11 cellular contexts compared by ENCODE assay signal in the genomic region with DNA sequence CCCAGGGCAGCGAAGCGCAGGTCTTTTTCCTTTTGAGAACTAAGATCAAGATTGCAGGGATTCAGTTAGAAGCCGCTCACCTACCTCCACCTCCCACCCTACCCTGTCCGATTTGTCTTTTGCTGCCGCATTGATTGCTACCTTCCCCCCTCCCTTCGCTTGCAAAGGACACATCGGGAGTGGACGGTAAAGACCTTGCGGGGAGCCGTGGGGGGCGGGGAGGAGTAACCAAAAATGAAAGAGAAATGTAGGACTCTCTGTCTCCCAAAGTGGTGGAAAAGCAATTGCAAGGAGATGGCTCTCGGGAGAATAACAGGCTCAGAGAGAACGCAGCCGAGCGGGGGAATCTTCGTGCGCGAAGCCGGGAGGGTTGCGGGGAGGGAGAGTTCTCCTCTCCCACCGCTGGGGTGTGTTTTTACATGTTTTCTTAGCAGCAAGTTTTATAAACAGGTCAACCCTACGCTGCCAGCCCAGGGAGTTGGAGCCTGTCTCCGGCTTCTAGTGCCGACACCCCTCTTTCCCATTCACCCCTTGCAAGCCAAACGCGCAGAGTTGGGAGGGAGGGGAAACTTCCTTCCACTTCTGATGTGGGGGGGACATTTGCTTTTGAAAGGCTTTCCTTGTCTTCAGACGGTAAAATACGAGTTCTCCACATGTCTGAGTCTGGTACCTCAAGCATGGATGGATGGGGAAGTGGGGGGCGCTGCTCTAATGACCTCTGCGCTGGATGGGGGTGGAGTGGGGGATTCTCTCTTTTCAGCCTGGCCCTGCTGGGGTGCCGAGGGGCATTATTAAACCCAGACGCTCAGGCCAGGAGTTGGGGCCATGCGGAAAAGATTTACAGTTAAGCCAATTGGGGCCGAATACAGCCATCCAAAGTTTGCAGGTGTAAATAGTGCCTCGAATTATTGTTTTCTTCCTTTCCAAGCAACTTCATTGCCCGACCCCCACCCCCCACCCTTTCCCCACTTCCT. TPM values are rescaled to one million over a fixed set of nuclear protein-coding genes. Genes with fewer than 3 reads are reported as not detected.
DNase-seq lines count a peak whose midpoint lies in the region; ATAC-seq and TF ChIP-seq lines count a peak whose summit lies in the region.
"Had no signal": no experiment of that assay in that cellular context is flagged by ENCODE, and none has a peak within 500 bp of the region (broad histone marks: within the 10 kb centered on the region; RNA-seq: fewer than 3 reads in every experiment).

No MANE protein-coding gene starts in this region.

- H3K9ac ChIP-seq in HUES64 (ENCODE audit: low read depth, low read length) (no peak overlapping the region), subcutaneous abdominal adipose tissue (ENCODE audit: low read length in 5 of 5) (peak overlapping the region in 2 of 5 donors; percentile 26 to 41)

- H3K36me3 ChIP-seq in HUES64 (ENCODE audit: insufficient read depth, low read length) (no peaks in the 10 kb centered on the region), right lobe of liver (no peaks in the 10 kb centered on the region), subcutaneous abdominal adipose tissue (ENCODE audit: control insufficient read depth in 5 of 5, insufficient read depth in 5 of 5, low read length in 5 of 5) (no peaks in the 10 kb centered on the region)

- H3K9me3 Mint-ChIP-seq in activated naive CD8-positive, alpha-beta T cell treated with anti-CD3 and anti-CD28 coated beads for 36 hours = no peaks in the 10 kb centered on the region

- TF ChIP-seq CTCF in dorsolateral prefrontal cortex (IDR thresholded peaks at IDR 0.05 in 54 of 56, conservative IDR thresholded peaks at IDR 0.05 in 2 of 56; ENCODE audit: low read depth in 1 of 56, partially characterized antibody in 56 of 56) (no peak), right lobe of liver (IDR thresholded peaks at IDR 0.05) (no peak)

- peaks cover 2% of the 10 kb centered on the region for H3K4me1 Mint-ChIP-seq in activated naive CD8-positive, alpha-beta T cell treated with anti-CD3 and anti-CD28 coated beads for 36 hours

- H3K9me3 ChIP-seq in HUES64 (ENCODE audit: insufficient read depth, low read depth, low read length) (no peaks in the 10 kb centered on the region), right lobe of liver (no peaks in the 10 kb centered on the region), subcutaneous abdominal adipose tissue (ENCODE audit: control insufficient read depth in 5 of 5, low read length in 5 of 5) (no peaks in the 10 kb centered on the region)

- peaks cover 100% of the 10 kb centered on the region for H3K27me3 ChIP-seq in HUES64 (ENCODE audit: insufficient read depth, low read length)
- H3K27me3 ChIP-seq in dorsolateral prefrontal cortex = peaks cover 18 to 100% (median 99%) of the 10 kb centered on the region in 45 donors
- H3K27me3 ChIP-seq in right lobe of liver = no peaks in the 10 kb centered on the region
- H3K27me3 ChIP-seq in subcutaneous abdominal adipose tissue (ENCODE audit: control insufficient read depth in 5 of 5, insufficient read depth in 4 of 5, low read length in 5 of 5) = peaks cover 18 to 78% (median 59%) of the 10 kb centered on the region in 5 donors

- 2% methylated on average over 32 of the region's 36 CpGs for WGBS in HUES64
- 6% methylated on average over 24 of the region's 36 CpGs for WGBS in right lobe of liver (ENCODE audit: insufficient coverage, low coverage, low lambda C conversion rate, missing lambda C conversion rate)

- no peak for TF ChIP-seq POLR2A in right lobe of liver (IDR thresholded peaks at IDR 0.05)

- no peak overlapping the region for H3K27ac Mint-ChIP-seq in activated naive CD8-positive, alpha-beta T cell treated with anti-CD3 and anti-CD28 coated beads for 36 hours

- H3K4me1 ChIP-seq in HUES64 (ENCODE audit: insufficient read depth, low read length) = peaks cover 34% of the 10 kb centered on the region
- H3K4me1 ChIP-seq in right lobe of liver = no peaks in the 10 kb centered on the region
- peaks cover 0 to 21% (median 16%) of the 10 kb centered on the region in 5 donors for H3K4me1 ChIP-seq in subcutaneous abdominal adipose tissue (ENCODE audit: control insufficient read depth in 5 of 5, insufficient read depth in 5 of 5, low read length in 5 of 5)

- DNase-seq in dorsolateral prefrontal cortex (no peak), right lobe of liver (no peak), MV-4-11 (lab: John Stamatoyannopoulos, UW) (no peak), GM19240 (ENCODE audit: insufficient read length, low spot score) (no peak)
- no peak for DNase-seq in stimulated activated CD4-positive, alpha-beta T cell treated with anti-CD3 and anti-CD28 coated beads, Interleukin-15, amount 100 ng/mL, for 24 hours
- DNase-seq in activated naive CD8-positive, alpha-beta T cell treated with anti-CD3 and anti-CD28 coated beads for 36 hours = no peak
- DNase-seq: occipital lobe; stimulated activated naive CD8-positive, alpha-beta T cell treated with anti-CD3 and anti-CD28 coated beads, Interleukin-15, Interleukin-2, amounts not matched to agents 100 U/mL and 50 U/mL, for 24 hours had no signal

- peak; percentile 52 to 65 (median 57) for ATAC-seq in right lobe of liver
- ATAC-seq: GM12878; stimulated activated naive CD8-positive, alpha-beta T cell treated with anti-CD3 and anti-CD28 coated beads, Interleukin-15, Interleukin-2, amounts not matched to agents 100 U/mL and 50 U/mL, for 24 hours had no signal

- no peaks in the 10 kb centered on the region for H3K36me3 Mint-ChIP-seq in activated naive CD8-positive, alpha-beta T cell treated with anti-CD3 and anti-CD28 coated beads for 36 hours

- peaks cover 99% of the 10 kb centered on the region for H3K27me3 Mint-ChIP-seq in activated naive CD8-positive, alpha-beta T cell treated with anti-CD3 and anti-CD28 coated beads for 36 hours

- H3K27ac ChIP-seq in HUES64 (ENCODE audit: low read depth, low read length) (no peak overlapping the region), dorsolateral prefrontal cortex (no peak overlapping the region), right lobe of liver (peak overlapping the region in 2 of 3 donors; percentile 34 to 70), subcutaneous abdominal adipose tissue (ENCODE audit: low read depth, low read length) (no peak overlapping the region)

- intact Hi-C loops in dorsolateral prefrontal cortex (cut with DNase I) = no loop called here
- intact Hi-C loops in right lobe of liver (cut with DNase I) = no loop called here

- no peak overlapping the region for H3K4me3 Mint-ChIP-seq in activated naive CD8-positive, alpha-beta T cell treated with anti-CD3 and anti-CD28 coated beads for 36 hours

- H3K4me3 ChIP-seq in HUES64 (ENCODE audit: low read length) = peak overlapping the region; percentile 29
- H3K4me3 ChIP-seq in dorsolateral prefrontal cortex = peak overlapping the region in 45 of 59 donors; percentile 6 to 59 (median 31)
- peak overlapping the region; percentile 25 to 58 (median 52) for H3K4me3 ChIP-seq in right lobe of liver
- peak overlapping the region; percentile 50 to 85 (median 66) for H3K4me3 ChIP-seq in subcutaneous abdominal adipose tissue (ENCODE audit: low read depth in 1 of 5, low read length in 5 of 5)
- H3K4me3 ChIP-seq: GM12878 had no signal

RNA-seq across cellular contexts. Expression of a gene that starts 8.9 kb away (rescaled TPM):
- 1.8 TPM for polyA plus RNA-seq in HUES64 (2013, experiment 1 of 2)
- polyA plus RNA-seq in HUES64 (2013, experiment 2 of 2) = 1.9 TPM
- 10 to 100 TPM in 5 of 120 experiments, 1 to 10 TPM in 115; 1.5 to 20.6 (median 4.4) TPM for total RNA-seq in dorsolateral prefrontal cortex
- total RNA-seq in right lobe of liver = 10 to 100 TPM; 15.6 to 44.0 (median 27.8) TPM
- not detected for total RNA-seq in activated naive CD8-positive, alpha-beta T cell treated with anti-CD3 and anti-CD28 coated beads for 36 hours

Comparison
In these comparisons a context has a peak if more than half of its experiments do, and no peak if none do; other contexts are left out.
1. H3K27ac ChIP-seq: peak in right lobe of liver (2 of 3); none in HUES64 (single experiment), dorsolateral prefrontal cortex (0 of 59) and subcutaneous abdominal adipose tissue (single experiment).
2. Peak in every context shown above with its lines, with median percentiles within 50 percentile points of each other: H3K4me3 ChIP-seq.